Comparison of ENCODE assay signal across 1 cellular context in genomic region chr17:47717261-47717697, GRCh38.
A peak's percentile ranks its signal among the peaks of the same experiment; 100 is the strongest.
TF ChIP-seq lines count a peak whose summit lies in the region.

No MANE protein-coding gene starts in this region.

TF ChIP-seq in GM12878, 131 proteins besides CTCF, POLR2A, EP300 and RAD21 (continued from another document and continues in another):
- 0 out of 2 replicates have a peak, but pooled peaks have one; percentile 41 for TF ChIP-seq MLLT1 (IDR thresholded peaks at IDR 0.05)
- no peak for TF ChIP-seq SMAD5 (IDR thresholded peaks at IDR 0.05; ENCODE audit: low read depth)
- no peak for TF ChIP-seq ELK1 (IDR thresholded peaks at IDR 0.05; ENCODE audit: low read depth, low read length)
- TF ChIP-seq BCL11A (IDR thresholded peaks at IDR 0.05; ENCODE audit: low read depth, low read length): no peak
- no peak for TF ChIP-seq PML (IDR thresholded peaks at IDR 0.05; ENCODE audit: low read length)
- peak in 1 of 2 experiments; percentile 49; a peak in 1 of 4 replicates for TF ChIP-seq IKZF2 (IDR thresholded peaks at IDR 0.05)
- no peak for TF ChIP-seq NFXL1 (IDR thresholded peaks at IDR 0.05; ENCODE audit: borderline replicate concordance)
- TF ChIP-seq POLR2AphosphoS5 (IDR thresholded peaks at IDR 0.05; ENCODE audit: low read length): no peak
- 0 out of 2 replicates have a peak, but pooled peaks have one; percentile 25 for TF ChIP-seq NR2C1 (IDR thresholded peaks at IDR 0.05)
- no peak for TF ChIP-seq CHD1 (IDR thresholded peaks at IDR 0.05; ENCODE audit: low read depth, low read length)
- no peak for TF ChIP-seq ZBED1 (IDR thresholded peaks at IDR 0.05; ENCODE audit: borderline replicate concordance)
- TF ChIP-seq MTA2 (IDR thresholded peaks at IDR 0.05; ENCODE audit: low read depth): 0 out of 2 replicates have a peak, but pooled peaks have one; percentile 35
- TF ChIP-seq RAD51 (IDR thresholded peaks at IDR 0.05): no peak
- TF ChIP-seq CHD2 (IDR thresholded peaks at IDR 0.05; ENCODE audit: borderline replicate concordance, low read depth, low read length): peak; percentile 75
- no peak for TF ChIP-seq ZBTB11 (CRISPR knock-in tag; IDR thresholded peaks at IDR 0.05)
- TF ChIP-seq EGR1 (IDR thresholded peaks at IDR 0.05; ENCODE audit: borderline replicate concordance in 1 of 2, low read depth in 2 of 2, low read length in 2 of 2): no peak
- no peak for TF ChIP-seq ZBTB33 (IDR thresholded peaks at IDR 0.05)
- TF ChIP-seq E2F8 (IDR thresholded peaks at IDR 0.05; ENCODE audit: low read depth, partially characterized antibody): no peak
- no peak for TF ChIP-seq RB1 (IDR thresholded peaks at IDR 0.05; ENCODE audit: borderline replicate concordance)
- TF ChIP-seq JUNB (IDR thresholded peaks at IDR 0.05): no peak
- TF ChIP-seq CHD4 (IDR thresholded peaks at IDR 0.05): no peak
- TF ChIP-seq JUND (IDR thresholded peaks at IDR 0.05; ENCODE audit: low read depth, low read length): no peak
- TF ChIP-seq CEBPZ (IDR thresholded peaks at IDR 0.05; ENCODE audit: low read depth, low read length): no peak
- no peak for TF ChIP-seq RCOR1 (conservative IDR thresholded peaks at IDR 0.05; ENCODE audit: low read depth, low read length)
- no peak for TF ChIP-seq SIX5 (IDR thresholded peaks at IDR 0.05; ENCODE audit: low read depth, low read length, severe bottlenecking)
- no peak for TF ChIP-seq SMARCA5 (IDR thresholded peaks at IDR 0.05)
- no peak for TF ChIP-seq MYB (IDR thresholded peaks at IDR 0.05; ENCODE audit: borderline replicate concordance, low read depth, low read length)
- no peak for TF ChIP-seq PAX8 (IDR thresholded peaks at IDR 0.05)
- TF ChIP-seq HCFC1 (IDR thresholded peaks at IDR 0.05; ENCODE audit: low read length): no peak
- TF ChIP-seq SUZ12 (IDR thresholded peaks at IDR 0.05; ENCODE audit: unreplicated experiment): no peak
- no peak for TF ChIP-seq IRF3 (IDR thresholded peaks at IDR 0.05)
- no peak for TF ChIP-seq SRF (IDR thresholded peaks at IDR 0.05; ENCODE audit: low read depth in 2 of 2, low read length in 2 of 2)
- TF ChIP-seq ZBTB4 (CRISPR knock-in tag; IDR thresholded peaks at IDR 0.05): no peak
- TF ChIP-seq ZNF274 (IDR thresholded peaks at IDR 0.05; ENCODE audit: insufficient read depth, insufficient read length): no peak
- no peak for TF ChIP-seq KDM1A (IDR thresholded peaks at IDR 0.05; ENCODE audit: borderline replicate concordance)
- no peak for TF ChIP-seq GATAD2B (conservative IDR thresholded peaks at IDR 0.05; ENCODE audit: low read depth)
- no peak for TF ChIP-seq USF2 (IDR thresholded peaks at IDR 0.05; ENCODE audit: borderline replicate concordance, low read depth, low read length)
